Comparison of ENCODE assay signal across 8 cellular contexts in genomic region chr19:41311072-41311471, GRCh38. TPM values are rescaled to one million over a fixed set of nuclear protein-coding genes. Genes with fewer than 3 reads are reported as not detected.
A peak's percentile ranks its signal among the peaks of the same experiment; 100 is the strongest.
DNase-seq lines count a peak whose midpoint lies in the region; ATAC-seq and TF ChIP-seq lines count a peak whose summit lies in the region.

No MANE protein-coding gene starts in this region.

- ATAC-seq in GM21737 (IDR thresholded peaks at IDR 0.05; ENCODE audit: unreplicated experiment): no peak

- H3K79me2 ChIP-seq in OCI-LY7 (ENCODE audit: insufficient read depth, low read depth, low read length): peaks cover 18% of the 10 kb centered on the region

- no TSS peak for BruUV-seq in OCI-LY7 (replicated peaks; lab: Mats Ljungman, UMichigan)

- H3K9me3 ChIP-seq in OCI-LY7 (ENCODE audit: low read length) (no peaks in the 10 kb centered on the region), endodermal cell (ENCODE audit: control insufficient read depth, low read length) (no peaks in the 10 kb centered on the region)

- TF ChIP-seq CTCF in OCI-LY7 (conservative IDR thresholded peaks at IDR 0.05; ENCODE audit: low read length) (no peak), endodermal cell (conservative IDR thresholded peaks at IDR 0.05) (no peak), osteocyte (IDR thresholded peaks at IDR 0.05) (no peak)

- peak overlapping the region; percentile 99 for H3K4me2 ChIP-seq in OCI-LY7 (ENCODE audit: low read length)

- CTCF ChIA-PET in OCI-LY7 (lab: Charles Lee; ENCODE audit: unreplicated experiment): no interaction called here

- H3K9me2 ChIP-seq in OCI-LY7 (ENCODE audit: insufficient read depth, low read length): no peaks in the 10 kb centered on the region

- no peaks in the 10 kb centered on the region for H4K20me1 ChIP-seq in OCI-LY7 (ENCODE audit: insufficient read depth, low read length)

- DNase-seq in Caki2 (ENCODE audit: low read depth) (peak; percentile 40), OCI-LY7 (ENCODE audit: low spot score) (no peak), endodermal cell (no peak), osteocyte (ENCODE audit: extremely low spot score, unreplicated experiment) (no peak), caudate nucleus (lab: John Stamatoyannopoulos, UW) (no peak), T1000 (lab: John Stamatoyannopoulos, UW) (no peak), NCI-H226 (no peak)

- H2AFZ ChIP-seq in OCI-LY7 (ENCODE audit: low read length): no peak overlapping the region

- peak overlapping the region; percentile 96 for H3K4me3 Mint-ChIP-seq in endodermal cell
- peak overlapping the region; percentile 96 for H3K4me3 Mint-ChIP-seq in osteocyte (ENCODE audit: unreplicated experiment)

- H3K9me3 Mint-ChIP-seq in endodermal cell (no peaks in the 10 kb centered on the region), osteocyte (ENCODE audit: unreplicated experiment) (no peaks in the 10 kb centered on the region)

- peak overlapping the region; percentile 68 for H3K9ac ChIP-seq in endodermal cell (ENCODE audit: extremely low read depth, low read length, poor library complexity, severe bottlenecking)

- H3K27me3 Mint-ChIP-seq in endodermal cell (ENCODE audit: insufficient read depth) (peaks cover 2% of the 10 kb centered on the region), osteocyte (ENCODE audit: unreplicated experiment) (no peaks in the 10 kb centered on the region)

- WGBS in endodermal cell (ENCODE audit: insufficient coverage in 1 of 2, insufficient read length in 1 of 2), 2 experiments: 76 to 91% methylated on average over 5 of the region's 5 CpGs

- H3K4me1 ChIP-seq in OCI-LY7 (ENCODE audit: insufficient read depth, low read length, poor library complexity, severe bottlenecking): peaks cover 44% of the 10 kb centered on the region
- H3K4me1 ChIP-seq in endodermal cell (ENCODE audit: control insufficient read depth, insufficient read depth, low read length): peaks cover 7% of the 10 kb centered on the region

- H3K27ac Mint-ChIP-seq in endodermal cell (peak overlapping the region; percentile 100), osteocyte (ENCODE audit: unreplicated experiment) (peak overlapping the region; percentile 100)

- H3K36me3 ChIP-seq in OCI-LY7 (ENCODE audit: insufficient read depth, low read length) (peaks cover 66% of the 10 kb centered on the region), endodermal cell (ENCODE audit: control insufficient read depth, insufficient read depth, low read length) (peaks cover 63% of the 10 kb centered on the region)

- intact Hi-C loops in OCI-LY7 (cut with micrococcal nuclease; ENCODE audit: unreplicated experiment): loop anchor here (2.0 kb wide), 2 partner anchors 16 to 42 kb away; partner anchors contain the start of gene TGFB1

- H3K27ac ChIP-seq in OCI-LY7 (ENCODE audit: low read depth, low read length, poor library complexity, severe bottlenecking) (peak overlapping the region; percentile 68), endodermal cell (ENCODE audit: low read depth, low read length) (no peak overlapping the region), caudate nucleus (ENCODE audit: low read depth, low read length) (no peak overlapping the region)

- peaks cover 19% of the 10 kb centered on the region for H3K4me1 Mint-ChIP-seq in endodermal cell
- H3K4me1 Mint-ChIP-seq in osteocyte (ENCODE audit: unreplicated experiment): peaks cover 53% of the 10 kb centered on the region

- in situ Hi-C loops in Caki2 (cut with HindIII; ENCODE audit: low pct_unique_long_range_greater_than_20kb, low sequenced_read_pairs): no loop called here

- peaks cover 46% of the 10 kb centered on the region for H3K36me3 Mint-ChIP-seq in endodermal cell (ENCODE audit: low read depth)
- peaks cover 16% of the 10 kb centered on the region for H3K36me3 Mint-ChIP-seq in osteocyte (ENCODE audit: unreplicated experiment)

- H3K4me3 ChIP-seq in OCI-LY7 (ENCODE audit: low read depth, low read length, poor library complexity, severe bottlenecking) (peak overlapping the region; percentile 77), endodermal cell (ENCODE audit: low read length) (peak overlapping the region; percentile 91)

- POLR2A ChIA-PET in OCI-LY7 (lab: Charles Lee): no interaction called here

- no peaks in the 10 kb centered on the region for H3K27me3 ChIP-seq in endodermal cell (ENCODE audit: control insufficient read depth, insufficient read depth, low read length, poor library complexity, severe bottlenecking)

RNA-seq across cellular contexts. Expression of gene CCDC97, which starts 1.1 kb away (rescaled TPM):
- 14.5 and 16.3 TPM in 2 replicates for total RNA-seq in Caki2 (2014; rRNA removed; shearing (Covaris generic); ENCODE audit: low replicate concordance)
- 14.4 and 15.0 TPM in 2 replicates for total RNA-seq in OCI-LY7 (2014; rRNA removed; shearing (Covaris generic))
- total RNA-seq in OCI-LY7 (2022) (35.0 and 36.6 TPM in 2 replicates), endodermal cell (10 to 100 TPM; 38.4 to 44.6 TPM), osteocyte (34.4 and 35.9 TPM in 2 replicates)
- 33.6 TPM for polyA plus RNA-seq in endodermal cell (2013, experiment 1 of 2)
- 29.5 TPM for polyA plus RNA-seq in endodermal cell (2013, experiment 2 of 2)

RNA-seq across cellular contexts. Expression of gene TGFB1, which starts 42.6 kb away (rescaled TPM):
- 5.2 and 7.2 TPM in 2 replicates for total RNA-seq in Caki2 (2014; rRNA removed; shearing (Covaris generic); ENCODE audit: low replicate concordance)
- total RNA-seq in OCI-LY7 (2014; rRNA removed; shearing (Covaris generic)): 10.9 and 15.5 TPM in 2 replicates
- 69.9 and 88.8 TPM in 2 replicates for total RNA-seq in OCI-LY7 (2022)
- 10 to 100 TPM; 56.3 to 60.1 TPM for total RNA-seq in endodermal cell
- polyA plus RNA-seq in endodermal cell (2013, experiment 1 of 2): 21.7 TPM
- 26.9 TPM for polyA plus RNA-seq in endodermal cell (2013, experiment 2 of 2)
- total RNA-seq in osteocyte: 244 and 255 TPM in 2 replicates

RNA-seq across cellular contexts. Expression of gene HNRNPUL1, which starts 46.9 kb away (rescaled TPM):
- total RNA-seq in Caki2 (2014; rRNA removed; shearing (Covaris generic); ENCODE audit: low replicate concordance): 136 and 137 TPM in 2 replicates
- 194 and 200 TPM in 2 replicates for total RNA-seq in OCI-LY7 (2014; rRNA removed; shearing (Covaris generic))
- total RNA-seq in OCI-LY7 (2022) (360 and 377 TPM in 2 replicates), endodermal cell (100 to 1,000 TPM; 211 to 225 TPM), osteocyte (226 and 237 TPM in 2 replicates)
- 216 TPM for polyA plus RNA-seq in endodermal cell (2013, experiment 1 of 2)
- polyA plus RNA-seq in endodermal cell (2013, experiment 2 of 2): 207 TPM

RNA-seq across cellular contexts. Expression of gene B9D2, which starts 52.9 kb away (rescaled TPM):
- total RNA-seq in Caki2 (2014; rRNA removed; shearing (Covaris generic); ENCODE audit: low replicate concordance): 15.1 and 35.0 TPM in 2 replicates
- total RNA-seq in OCI-LY7 (2014; rRNA removed; shearing (Covaris generic)): 1.7 and 3.9 TPM in 2 replicates
- 3.4 and 5.2 TPM in 2 replicates for total RNA-seq in OCI-LY7 (2022)
- 1 to 10 TPM; 4.5 to 6.2 TPM for total RNA-seq in endodermal cell
- polyA plus RNA-seq in endodermal cell (2013, experiment 1 of 2): 8.9 TPM
- polyA plus RNA-seq in endodermal cell (2013, experiment 2 of 2): 12.0 TPM
- 4.6 and 5.5 TPM in 2 replicates for total RNA-seq in osteocyte
